ENCODE assay signal across 23 cellular contexts in the genomic region with DNA sequence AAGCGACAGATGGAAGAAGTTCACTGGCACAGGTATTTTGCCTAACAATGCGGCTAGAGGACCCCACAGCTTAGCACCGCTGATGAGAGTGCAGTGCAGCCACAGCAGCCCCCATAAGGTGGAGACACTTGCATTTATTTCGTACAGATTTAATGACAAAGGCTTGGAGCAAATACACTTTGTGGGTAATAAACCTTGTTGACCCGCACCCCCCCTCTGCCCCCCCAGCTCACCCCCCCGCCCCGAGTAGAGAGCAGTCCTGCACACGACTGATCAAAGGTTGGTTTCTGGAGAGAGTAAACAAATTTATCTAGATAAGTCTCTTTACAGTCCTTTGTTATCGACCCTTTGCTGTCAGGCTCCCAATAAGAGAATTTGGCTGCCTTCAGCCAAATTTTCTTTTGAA.
DNase-seq lines count a peak whose midpoint lies in the region; ATAC-seq, FAIRE-seq and TF ChIP-seq lines count a peak whose summit lies in the region.
"Had no signal": no experiment of that assay in that cellular context is flagged by ENCODE, and none has a peak within 500 bp of the region (broad histone marks: within the 10 kb centered on the region; RNA-seq: fewer than 3 reads in every experiment).

No MANE protein-coding gene starts in this region.

- H3K27ac Mint-ChIP-seq in T-helper 17 cell, result peak overlapping the region; percentile 8
- peak overlapping the region; percentile 56 for H3K27ac Mint-ChIP-seq in central memory CD8-positive, alpha-beta T cell (ENCODE audit: low read depth)
- H3K27ac Mint-ChIP-seq: HFFc6, IgD-negative memory B cell had no signal

- no peaks in the 10 kb centered on the region for H3K36me3 Mint-ChIP-seq in T-helper 17 cell (ENCODE audit: low read depth)
- H3K36me3 Mint-ChIP-seq in central memory CD8-positive, alpha-beta T cell (ENCODE audit: insufficient read depth), result peaks cover 9% of the 10 kb centered on the region

- DNase-seq in T-helper 17 cell (no peak), SK-N-DZ (ENCODE audit: low spot score) (no peak), GM19239 (ENCODE audit: insufficient read length, low spot score) (no peak), vagina (ENCODE audit: extremely low spot score in 2 of 2) (no peak), NCI-H187 treated with DMSO at 0.1 percent for 48 hours (lab: John Stamatoyannopoulos, UW) (no peak)
- DNase-seq in central memory CD8-positive, alpha-beta T cell (ENCODE audit: low spot score in 2 of 2), result no peak
- DNase-seq: ACHN; BE2C; C1 segment of cervical spinal cord; CD4-positive, CD25-positive, alpha-beta regulatory T cell; CD8-positive, alpha-beta memory T cell; COR-L47; DMS79 treated with DMSO at 0.1 percent for 48 hours; GF-D8; GOT3; H7; HFFc6 had no signal

- no peaks in the 10 kb centered on the region for H3K9me3 Mint-ChIP-seq in central memory CD8-positive, alpha-beta T cell
- H3K9me3 Mint-ChIP-seq: CD8-positive, alpha-beta memory T cell; HFFc6; IgD-negative memory B cell had no signal

- intact Hi-C loops in vagina (cut with DNase I), result no loop called here

- no peak for ATAC-seq in T-helper 17 cell
- no peak for ATAC-seq in central memory CD8-positive, alpha-beta T cell (replicated peaks; ENCODE audit: extremely low read depth, poor library complexity, severe bottlenecking)
- ATAC-seq: HCT116 had no signal

- no peak for TF ChIP-seq RAD21 in liver (IDR thresholded peaks at IDR 0.05)

- no peak overlapping the region for H3K27ac ChIP-seq in liver (ENCODE audit: low read depth in 1 of 2, low read length in 2 of 2)
- H3K27ac ChIP-seq in vagina, result no peak overlapping the region

- H3K27me3 Mint-ChIP-seq in T-helper 17 cell, result no peaks in the 10 kb centered on the region
- H3K27me3 Mint-ChIP-seq in central memory CD8-positive, alpha-beta T cell, result no peaks in the 10 kb centered on the region
- H3K27me3 Mint-ChIP-seq: CD4-positive, CD25-positive, alpha-beta regulatory T cell; CD8-positive, alpha-beta memory T cell; IgD-negative memory B cell had no signal

- H3K27me3 ChIP-seq in liver (ENCODE audit: control insufficient read depth in 4 of 4, insufficient read depth in 4 of 4, low read length in 3 of 4) (no peaks in the 10 kb centered on the region), vagina (no peaks in the 10 kb centered on the region)
- H3K27me3 ChIP-seq: BE2C had no signal

- H3K36me3 ChIP-seq in liver (ENCODE audit: control insufficient read depth in 4 of 4, insufficient read depth in 3 of 4, low read depth in 1 of 4, low read length in 3 of 4), result peaks cover 0 to 7% (median 0%) of the 10 kb centered on the region in 4 donors
- H3K36me3 ChIP-seq in vagina, result no peaks in the 10 kb centered on the region
- H3K36me3 ChIP-seq: BE2C had no signal

- H3K4me3 ChIP-seq in liver (ENCODE audit: low read depth in 1 of 3, low read length in 3 of 3) (no peak overlapping the region), vagina (no peak overlapping the region)

- TF ChIP-seq CTCF in liver (IDR thresholded peaks at IDR 0.05; ENCODE audit: low read depth, low read length, missing input control) (no peak), vagina (IDR thresholded peaks at IDR 0.05) (no peak)

- H3K9me3 ChIP-seq in T-helper 17 cell (ENCODE audit: control insufficient read depth, low read length, poor library complexity, severe bottlenecking) (no peaks in the 10 kb centered on the region), liver (ENCODE audit: control insufficient read depth in 4 of 4, low read length in 3 of 4) (peaks cover 5 to 19% (median 9%) of the 10 kb centered on the region in 4 donors), vagina (no peaks in the 10 kb centered on the region)
- H3K9me3 ChIP-seq: BE2C had no signal

- 57% methylated on average over 9 of the region's 9 CpGs for WGBS in liver

- H3K9ac ChIP-seq in liver (ENCODE audit: low read depth in 1 of 2, low read length in 2 of 2), result no peak overlapping the region

- no peak for TF ChIP-seq POLR2A in vagina (IDR thresholded peaks at IDR 0.05)

- no peaks in the 10 kb centered on the region for H3K4me1 ChIP-seq in liver (ENCODE audit: control insufficient read depth in 4 of 4, insufficient read depth in 4 of 4, low read length in 3 of 4)
- H3K4me1 ChIP-seq in vagina, result no peaks in the 10 kb centered on the region
- H3K4me1 ChIP-seq: BE2C had no signal

- no peak overlapping the region for H3K4me3 Mint-ChIP-seq in T-helper 17 cell
- H3K4me3 Mint-ChIP-seq in central memory CD8-positive, alpha-beta T cell, result no peak overlapping the region
- H3K4me3 Mint-ChIP-seq: HFFc6, IgD-negative memory B cell had no signal

- no peak for FAIRE-seq in GM19239 (lab: Jason Lieb, UNC)
- FAIRE-seq: A204.1, D721Med, HTR-8/SVneo had no signal

- H3K4me1 Mint-ChIP-seq in T-helper 17 cell, result peaks cover 4% of the 10 kb centered on the region
- peaks cover 27% of the 10 kb centered on the region for H3K4me1 Mint-ChIP-seq in central memory CD8-positive, alpha-beta T cell

TF ChIP-seq in liver, 16 proteins besides CTCF, POLR2A, EP300 and RAD21:
- TF ChIP-seq HNF4G (IDR thresholded peaks at IDR 0.05) (no peak), REST (IDR thresholded peaks at IDR 0.05) (no peak), HNF4A (conservative IDR thresholded peaks at IDR 0.05) (peak; percentile 14 to 26)
TF ChIP-seq in liver: peak in this region for 1.
